Comparison of ENCODE assay signal across 26 cellular contexts in the genomic region with DNA sequence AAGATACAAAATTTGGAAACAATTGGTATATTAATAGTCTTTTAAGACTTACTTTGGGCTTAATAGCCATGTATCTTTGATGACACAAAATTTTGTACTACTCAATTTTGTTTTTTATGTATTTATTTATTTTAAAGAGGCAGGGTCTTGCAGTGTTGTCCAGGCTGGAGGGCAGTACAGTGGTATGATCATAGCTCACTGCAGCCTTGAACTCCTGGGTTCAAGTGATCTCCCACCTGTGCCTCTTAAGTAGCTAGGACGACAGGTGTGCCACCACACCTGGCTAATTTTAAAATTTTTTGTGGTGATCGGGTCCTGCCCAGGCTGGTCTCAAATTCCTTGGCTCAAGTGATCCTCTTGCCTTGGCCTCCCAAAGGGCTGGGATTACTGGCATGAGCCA.
"Had no signal": no experiment of that assay in that cellular context is flagged by ENCODE, and none has a peak within 500 bp of the region (broad histone marks: within the 10 kb centered on the region; RNA-seq: fewer than 3 reads in every experiment).

No MANE protein-coding gene starts in this region.

- H3K4me3 ChIP-seq: esophagus squamous epithelium, lower lobe of right lung, spleen, testis, tibial artery, upper lobe of left lung, uterus had no signal

- H3K27me3 ChIP-seq: esophagus squamous epithelium, spleen, testis, tibial artery, upper lobe of left lung, uterus had no signal

- H3K36me3 ChIP-seq: esophagus squamous epithelium, lower lobe of right lung, neutrophil, spleen, tibial artery, upper lobe of left lung, uterus had no signal

- H2AFZ ChIP-seq: parathyroid adenoma had no signal

- H3K4me3 Mint-ChIP-seq: immature natural killer cell; natural killer cell; stimulated activated memory B cell treated with anti-CD40 and anti-IgM and Interleukin-4, amounts not matched to agents 10 μg/mL and 1 μg/mL and 100 μg/mL, for 72 hours had no signal

- H3K36me3 Mint-ChIP-seq: immature natural killer cell; natural killer cell; stimulated activated memory B cell treated with anti-CD40 and anti-IgM and Interleukin-4, amounts not matched to agents 10 μg/mL and 1 μg/mL and 100 μg/mL, for 72 hours had no signal

- H3K4me1 ChIP-seq: parathyroid adenoma, testis, uterus had no signal

- H3K27ac ChIP-seq: esophagus squamous epithelium, lower lobe of right lung, neutrophil, parathyroid adenoma, spleen, testis, upper lobe of left lung, uterus had no signal

- H3K27ac Mint-ChIP-seq: immature natural killer cell; natural killer cell; progenitor cell of endocrine pancreas; stimulated activated memory B cell treated with anti-CD40 and anti-IgM and Interleukin-4, amounts not matched to agents 10 μg/mL and 1 μg/mL and 100 μg/mL, for 72 hours had no signal

- H3K9me3 Mint-ChIP-seq: immature natural killer cell; natural killer cell; stimulated activated memory B cell treated with anti-CD40 and anti-IgM and Interleukin-4, amounts not matched to agents 10 μg/mL and 1 μg/mL and 100 μg/mL, for 72 hours had no signal

- DNase-seq: cerebellar nuclear complex; effector CD8-positive, alpha-beta T cell; erythroblast; esophagus squamous epithelium; hypothalamus; immature natural killer cell; islet precursor cell; kidney glomerular epithelial cell; left ventricle myocardium superior; lower lobe of right lung; natural killer cell; spleen; stimulated activated CD4-positive, alpha-beta T cell treated with anti-CD3 and anti-CD28 coated beads, Interleukin-4, amount 100 ng/mL, for 4 hours; stimulated activated naive CD8-positive, alpha-beta T cell treated with anti-CD3 and anti-CD28 coated beads, Interleukin-15, Interleukin-2, amounts not matched to agents 100 U/mL and 50 U/mL, for 24 hours; substantia nigra; testis; tibial artery; upper lobe of left lung; uterus had no signal

- H3K9me3 ChIP-seq: esophagus squamous epithelium, lower lobe of right lung, neutrophil, spleen, testis, tibial artery, upper lobe of left lung, uterus had no signal

- ATAC-seq: left ventricle myocardium superior; lower lobe of right lung; natural killer cell; sciatic nerve; stimulated activated memory B cell treated with anti-CD40 and anti-IgM and Interleukin-4, amounts not matched to agents 10 μg/mL and 1 μg/mL and 100 μg/mL, for 72 hours; stimulated activated naive CD8-positive, alpha-beta T cell treated with anti-CD3 and anti-CD28 coated beads, Interleukin-15, Interleukin-2, amounts not matched to agents 100 U/mL and 50 U/mL, for 24 hours had no signal

- H3K27me3 Mint-ChIP-seq: progenitor cell of endocrine pancreas; stimulated activated memory B cell treated with anti-CD40 and anti-IgM and Interleukin-4, amounts not matched to agents 10 μg/mL and 1 μg/mL and 100 μg/mL, for 72 hours had no signal

- FAIRE-seq: colon, frontal cortex had no signal

- H3K9ac ChIP-seq: parathyroid adenoma had no signal
